8 cellular contexts compared by ENCODE assay signal in genomic region chr22:41801147-41801819, GRCh38. TPM values are rescaled to one million over a fixed set of nuclear protein-coding genes. Genes with fewer than 3 reads are reported as not detected.
DNase-seq lines count a peak whose midpoint lies in the region; ATAC-seq and TF ChIP-seq lines count a peak whose summit lies in the region.

No MANE protein-coding gene starts in this region.

- H3K27me3 Mint-ChIP-seq in activated CD4-positive, alpha-beta T cell treated with anti-CD3 and anti-CD28 coated beads, Interleukin-2, amount 10 ng/mL, durations not matched to agents 24 days and 14 days = no peaks in the 10 kb centered on the region
- H3K27me3 Mint-ChIP-seq in activated T-helper 2 cell treated with anti-CD3 and anti-CD28 coated beads, Interferon-gamma antibody, Interleukin-2, Interleukin-4, amounts not matched to agents 10 μg/mL and 5 μg/mL and 100 μg/mL, durations not matched to agents 14 hours and 24 hours and 36 hours (ENCODE audit: low read depth) = no peaks in the 10 kb centered on the region

- H3K4me3 Mint-ChIP-seq in activated CD4-positive, alpha-beta T cell treated with anti-CD3 and anti-CD28 coated beads, Interleukin-2, amount 10 ng/mL, durations not matched to agents 24 days and 14 days = peak overlapping the region; percentile 94
- peak overlapping the region; percentile 93 for H3K4me3 Mint-ChIP-seq in activated T-helper 2 cell treated with anti-CD3 and anti-CD28 coated beads, Interferon-gamma antibody, Interleukin-2, Interleukin-4, amounts not matched to agents 10 μg/mL and 5 μg/mL and 100 μg/mL, durations not matched to agents 14 hours and 24 hours and 36 hours (ENCODE audit: low read depth)

- H3K27ac Mint-ChIP-seq in activated CD4-positive, alpha-beta T cell treated with anti-CD3 and anti-CD28 coated beads, Interleukin-2, amount 10 ng/mL, durations not matched to agents 24 days and 14 days = peak overlapping the region; percentile 97
- peak overlapping the region; percentile 97 for H3K27ac Mint-ChIP-seq in activated T-helper 2 cell treated with anti-CD3 and anti-CD28 coated beads, Interferon-gamma antibody, Interleukin-2, Interleukin-4, amounts not matched to agents 10 μg/mL and 5 μg/mL and 100 μg/mL, durations not matched to agents 14 hours and 24 hours and 36 hours

- peaks cover 7% of the 10 kb centered on the region for H3K4me1 ChIP-seq in thymus (ENCODE audit: control insufficient read depth, insufficient read depth, low read length)

- no peak for ATAC-seq in HG02840 (IDR thresholded peaks at IDR 0.05; ENCODE audit: low FRiP score, unreplicated experiment)
- no peak for ATAC-seq in GM19452 (IDR thresholded peaks at IDR 0.05; ENCODE audit: unreplicated experiment)

- no peak overlapping the region for H3K27ac ChIP-seq in thymus (ENCODE audit: low read depth)

- DNase-seq in activated CD4-positive, alpha-beta T cell treated with anti-CD3 and anti-CD28 coated beads, Interleukin-2, amount 10 ng/mL, durations not matched to agents 24 days and 14 days = peak; percentile 68
- DNase-seq in activated CD4-positive, alpha-beta T cell treated with anti-CD3 and anti-CD28 coated beads for 48 hours = no peak
- DNase-seq in activated T-helper 2 cell treated with anti-CD3 and anti-CD28 coated beads, Interferon-gamma antibody, Interleukin-2, Interleukin-4, amounts not matched to agents 10 μg/mL and 5 μg/mL and 100 μg/mL, durations not matched to agents 14 hours and 24 hours and 36 hours (ENCODE audit: low spot score) = no peak
- DNase-seq in kidney epithelial cell (ENCODE audit: low read depth) = no peak
- no peak for DNase-seq in posterior vena cava (ENCODE audit: low spot score)

- intact Hi-C loops in activated CD4-positive, alpha-beta T cell treated with anti-CD3 and anti-CD28 coated beads, Interleukin-2, amount 10 ng/mL, durations not matched to agents 24 days and 14 days (cut with micrococcal nuclease) = loop anchor here (2.0 to 5.0 kb wide), 3 partner anchors 54 to 112 kb away; partner anchors contain the start of gene SNU13
- intact Hi-C loops in activated T-helper 2 cell treated with anti-CD3 and anti-CD28 coated beads, Interferon-gamma antibody, Interleukin-2, Interleukin-4, amounts not matched to agents 10 μg/mL and 5 μg/mL and 100 μg/mL, durations not matched to agents 14 hours and 24 hours and 36 hours (cut with micrococcal nuclease) = loop anchor here (2.0 to 5.0 kb wide), 5 partner anchors 22 to 140 kb away; partner anchors contain the start of gene MEI1
- intact Hi-C loops in posterior vena cava (cut with DNase I) = no loop called here

- H3K36me3 ChIP-seq in kidney epithelial cell (ENCODE audit: control insufficient read depth, insufficient read depth, low read length) (no peaks in the 10 kb centered on the region), thymus (ENCODE audit: control insufficient read depth, insufficient read depth) (no peaks in the 10 kb centered on the region)

- no peaks in the 10 kb centered on the region for H3K9me3 Mint-ChIP-seq in activated CD4-positive, alpha-beta T cell treated with anti-CD3 and anti-CD28 coated beads, Interleukin-2, amount 10 ng/mL, durations not matched to agents 24 days and 14 days
- H3K9me3 Mint-ChIP-seq in activated T-helper 2 cell treated with anti-CD3 and anti-CD28 coated beads, Interferon-gamma antibody, Interleukin-2, Interleukin-4, amounts not matched to agents 10 μg/mL and 5 μg/mL and 100 μg/mL, durations not matched to agents 14 hours and 24 hours and 36 hours = no peaks in the 10 kb centered on the region

- no peak for TF ChIP-seq CTCF in kidney epithelial cell (IDR thresholded peaks at IDR 0.05; ENCODE audit: insufficient read depth, low read length, poor library complexity, severe bottlenecking)

- no peaks in the 10 kb centered on the region for H3K9me3 ChIP-seq in thymus (ENCODE audit: control insufficient read depth)

- peaks cover 20% of the 10 kb centered on the region for H3K36me3 Mint-ChIP-seq in activated CD4-positive, alpha-beta T cell treated with anti-CD3 and anti-CD28 coated beads, Interleukin-2, amount 10 ng/mL, durations not matched to agents 24 days and 14 days (ENCODE audit: low read depth)
- peaks cover 22% of the 10 kb centered on the region for H3K36me3 Mint-ChIP-seq in activated T-helper 2 cell treated with anti-CD3 and anti-CD28 coated beads, Interferon-gamma antibody, Interleukin-2, Interleukin-4, amounts not matched to agents 10 μg/mL and 5 μg/mL and 100 μg/mL, durations not matched to agents 14 hours and 24 hours and 36 hours (ENCODE audit: low read depth)

- peak overlapping the region; percentile 82 for H3K4me3 ChIP-seq in kidney epithelial cell (ENCODE audit: low read depth, low read length)
- peak overlapping the region; percentile 87 for H3K4me3 ChIP-seq in thymus (ENCODE audit: low read length)

- H3K27me3 ChIP-seq in kidney epithelial cell (ENCODE audit: control insufficient read depth, insufficient read depth, low read length) = no peaks in the 10 kb centered on the region
- H3K27me3 ChIP-seq in thymus (ENCODE audit: control insufficient read depth, insufficient read depth) = no peaks in the 10 kb centered on the region

- peaks cover 39% of the 10 kb centered on the region for H3K4me1 Mint-ChIP-seq in activated CD4-positive, alpha-beta T cell treated with anti-CD3 and anti-CD28 coated beads, Interleukin-2, amount 10 ng/mL, durations not matched to agents 24 days and 14 days
- peaks cover 33% of the 10 kb centered on the region for H3K4me1 Mint-ChIP-seq in activated T-helper 2 cell treated with anti-CD3 and anti-CD28 coated beads, Interferon-gamma antibody, Interleukin-2, Interleukin-4, amounts not matched to agents 10 μg/mL and 5 μg/mL and 100 μg/mL, durations not matched to agents 14 hours and 24 hours and 36 hours (ENCODE audit: low read depth)

- WGBS in thymus = 43% methylated on average over 4 of the region's 4 CpGs

RNA-seq across cellular contexts. Expression of gene CCDC134, which starts 0.8 kb away (rescaled TPM):
- total RNA-seq in activated CD4-positive, alpha-beta T cell treated with anti-CD3 and anti-CD28 coated beads, Interleukin-2, amount 10 ng/mL, durations not matched to agents 24 days and 14 days = 19.7 TPM in 2 replicates
- total RNA-seq in activated T-helper 2 cell treated with anti-CD3 and anti-CD28 coated beads, Interferon-gamma antibody, Interleukin-2, Interleukin-4, amounts not matched to agents 10 μg/mL and 5 μg/mL and 100 μg/mL, durations not matched to agents 14 hours and 24 hours and 36 hours = 17.4 and 19.6 TPM in 2 replicates
- total RNA-seq in kidney epithelial cell (10.3 and 13.3 TPM in 2 replicates), posterior vena cava (1 to 10 TPM; 5.1 to 5.7 TPM)
- polyA plus RNA-seq in thymus = 1.6 TPM

RNA-seq across cellular contexts. Expression of gene SREBF2, which starts 31.6 kb away (rescaled TPM):
- 209 and 218 TPM in 2 replicates for total RNA-seq in activated CD4-positive, alpha-beta T cell treated with anti-CD3 and anti-CD28 coated beads, Interleukin-2, amount 10 ng/mL, durations not matched to agents 24 days and 14 days
- total RNA-seq in activated T-helper 2 cell treated with anti-CD3 and anti-CD28 coated beads, Interferon-gamma antibody, Interleukin-2, Interleukin-4, amounts not matched to agents 10 μg/mL and 5 μg/mL and 100 μg/mL, durations not matched to agents 14 hours and 24 hours and 36 hours = 191 and 202 TPM in 2 replicates
- total RNA-seq in kidney epithelial cell = 108 and 133 TPM in 2 replicates
- polyA plus RNA-seq in thymus = 41.0 TPM
- 10 to 100 TPM; 48.3 to 52.0 TPM for total RNA-seq in posterior vena cava

Comparison
In these comparisons a context has a peak if more than half of its experiments do, and no peak if none do; other contexts are left out.
1. intact Hi-C loops: an anchor here in activated CD4-positive, alpha-beta T cell treated with anti-CD3 and anti-CD28 coated beads, Interleukin-2, amount 10 ng/mL, durations not matched to agents 24 days and 14 days (2.0 to 5.0 kb wide) and activated T-helper 2 cell treated with anti-CD3 and anti-CD28 coated beads, Interferon-gamma antibody, Interleukin-2, Interleukin-4, amounts not matched to agents 10 μg/mL and 5 μg/mL and 100 μg/mL, durations not matched to agents 14 hours and 24 hours and 36 hours (2.0 to 5.0 kb wide); none called in posterior vena cava.